ENCODE assay signal across 25 cellular contexts in genomic region chr13:47904891-47905290, GRCh38.
"Had no signal": no experiment of that assay in that cellular context is flagged by ENCODE, and none has a peak within 500 bp of the region (broad histone marks: within the 10 kb centered on the region; RNA-seq: fewer than 3 reads in every experiment).

No MANE protein-coding gene starts in this region.

- H3K27ac ChIP-seq: SK-N-MC had no signal

- H3K36me3 ChIP-seq: adrenal gland had no signal

- ATAC-seq: activated T-helper 17 cell treated with anti-CD3 and anti-CD28 coated beads, Interleukin-2, amount 50 U/mL, for 72 hours; T-cell had no signal

- H3K27me3 Mint-ChIP-seq: activated B cell treated with CpG ODN at 0.5 μM for 24 hours; activated CD4-positive, alpha-beta memory T cell treated with anti-CD3 and anti-CD28 coated beads for 36 hours; activated CD4-positive, alpha-beta T cell treated with anti-CD3 and anti-CD28 coated beads, Interleukin-2, amount 10 ng/mL, durations not matched to agents 7 days and 5 days; activated naive CD8-positive, alpha-beta T cell treated with anti-CD3 and anti-CD28 coated beads, Interleukin-2, amount 10 ng/mL, durations not matched to agents 7 days and 5 days; activated T-helper 17 cell treated with anti-CD3 and anti-CD28 coated beads, Interleukin-2, amount 50 U/mL, for 72 hours; T-cell had no signal

- H3K4me1 Mint-ChIP-seq: activated B cell treated with CpG ODN at 0.5 μM for 24 hours had no signal

- H3K4me3 Mint-ChIP-seq: activated CD4-positive, alpha-beta memory T cell treated with anti-CD3 and anti-CD28 coated beads for 36 hours; activated CD4-positive, alpha-beta T cell treated with anti-CD3 and anti-CD28 coated beads, Interleukin-2, amount 10 ng/mL, durations not matched to agents 7 days and 5 days; activated naive CD4-positive, alpha-beta T cell treated with anti-CD3 and anti-CD28 coated beads for 36 hours; activated naive CD8-positive, alpha-beta T cell treated with anti-CD3 and anti-CD28 coated beads, Interleukin-2, amount 10 ng/mL, durations not matched to agents 7 days and 5 days; activated T-helper 17 cell treated with anti-CD3 and anti-CD28 coated beads, Interleukin-2, amount 50 U/mL, for 72 hours; T-cell had no signal

- DNase-seq: activated B cell treated with CpG ODN at 0.5 μM for 24 hours; activated CD4-positive, alpha-beta memory T cell treated with anti-CD3 and anti-CD28 coated beads for 36 hours; activated CD4-positive, alpha-beta T cell treated with anti-CD3 and anti-CD28 coated beads, Interleukin-2, amount 10 ng/mL, durations not matched to agents 7 days and 5 days; activated CD8-positive, alpha-beta memory T cell treated with anti-CD3 and anti-CD28 coated beads for 24 hours; activated gamma-delta T cell; activated naive CD4-positive, alpha-beta T cell treated with anti-CD3 and anti-CD28 coated beads for 36 hours; activated naive CD8-positive, alpha-beta T cell treated with anti-CD3 and anti-CD28 coated beads, Interleukin-2, amount 10 ng/mL, durations not matched to agents 7 days and 5 days; activated T-cell treated with anti-CD3 and anti-CD28 coated beads for 4 hours; activated T-cell treated with anti-CD3 and anti-CD28 coated beads, Interleukin-2, amount 50 U/mL, for 48 hours; caudate nucleus; Kasumi-1; NCI-H1092 treated with DMSO at 0.1 percent for 48 hours; NCI-H1417 treated with DMSO at 0.1 percent for 48 hours; NCI-H1694 treated with DMSO at 0.1 percent for 48 hours; NCI-H2081; NCI-H446; NCI-H524; SIG-M5; T-helper 2 cell; T1000 had no signal

- H3K9me3 ChIP-seq: adrenal gland had no signal

- H3K27me3 ChIP-seq: adrenal gland had no signal

- H3K4me3 ChIP-seq: SK-N-MC had no signal

- H3K9me3 Mint-ChIP-seq: activated B cell treated with CpG ODN at 0.5 μM for 24 hours; activated CD4-positive, alpha-beta memory T cell treated with anti-CD3 and anti-CD28 coated beads for 36 hours; activated CD4-positive, alpha-beta T cell treated with anti-CD3 and anti-CD28 coated beads, Interleukin-2, amount 10 ng/mL, durations not matched to agents 7 days and 5 days; activated T-helper 17 cell treated with anti-CD3 and anti-CD28 coated beads, Interleukin-2, amount 50 U/mL, for 72 hours had no signal

- FAIRE-seq: TTC549 had no signal

- H3K27ac Mint-ChIP-seq: activated B cell treated with CpG ODN at 0.5 μM for 24 hours; activated CD4-positive, alpha-beta memory T cell treated with anti-CD3 and anti-CD28 coated beads for 36 hours; activated CD4-positive, alpha-beta T cell treated with anti-CD3 and anti-CD28 coated beads, Interleukin-2, amount 10 ng/mL, durations not matched to agents 7 days and 5 days; activated naive CD4-positive, alpha-beta T cell treated with anti-CD3 and anti-CD28 coated beads for 36 hours; activated naive CD8-positive, alpha-beta T cell treated with anti-CD3 and anti-CD28 coated beads, Interleukin-2, amount 10 ng/mL, durations not matched to agents 7 days and 5 days; T-cell had no signal
